Comparison of ENCODE assay signal across 8 cellular contexts in the genomic region with DNA sequence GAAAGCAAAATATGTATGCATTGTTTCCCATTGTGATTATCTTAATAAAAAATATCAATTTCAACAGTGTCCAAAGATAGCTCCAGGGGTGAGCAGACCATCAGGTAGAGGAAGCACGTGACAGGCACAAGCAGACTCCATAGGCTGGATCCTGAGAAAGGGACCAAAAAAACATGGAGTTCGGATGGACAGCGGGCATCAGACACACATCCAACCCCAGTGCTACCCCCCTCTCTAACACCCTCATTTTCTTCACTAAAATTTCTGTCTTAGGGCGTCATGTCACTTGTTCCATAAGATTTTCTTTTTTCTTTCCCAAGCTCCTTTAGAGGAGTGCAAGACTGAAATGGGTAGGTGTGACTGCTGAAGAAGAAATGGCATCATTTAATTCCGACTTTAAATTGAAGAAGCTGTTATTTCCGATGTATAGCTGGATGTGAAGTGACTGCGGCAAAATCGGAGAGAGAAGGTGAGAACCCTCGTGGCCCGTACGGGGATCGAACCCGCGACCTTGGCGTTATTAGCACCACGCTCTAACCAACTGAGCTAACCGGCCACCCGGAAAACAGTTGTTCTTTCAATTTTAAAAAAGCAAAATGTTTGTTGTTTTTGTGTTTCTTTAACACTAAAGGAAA. TPM values are rescaled to one million over a fixed set of nuclear protein-coding genes. Genes with fewer than 3 reads are reported as not detected.
A peak's percentile ranks its signal among the peaks of the same experiment; 100 is the strongest.
DNase-seq lines count a peak whose midpoint lies in the region; ATAC-seq and TF ChIP-seq lines count a peak whose summit lies in the region.

No MANE protein-coding gene starts in this region.

- POLR2A ChIA-PET in HEK293 (lab: Yijun Ruan, JAX), result interaction anchor here (1.1 to 1.9 kb wide), 4 partner anchors 14 to 570 kb away, joined by 3 to 17 read pairs (median 6); a partner anchor contains a TSS
- POLR2A ChIA-PET in activated B cell treated with CpG ODN at 0.5 μM for 24 hours (lab: Charles Lee), result no interaction called here

- H3K9me3 Mint-ChIP-seq in activated B cell treated with CpG ODN at 0.5 μM for 24 hours, result peaks cover 8% of the 10 kb centered on the region

- no peak overlapping the region for H3K4me3 ChIP-seq in HEK293 (ENCODE audit: low read depth, low read length)
- no peak overlapping the region for H3K4me3 ChIP-seq in esophagus squamous epithelium

- no peaks in the 10 kb centered on the region for H3K9me3 ChIP-seq in HEK293 (ENCODE audit: control insufficient read depth, insufficient read depth, low read depth, low read length)
- H3K9me3 ChIP-seq in esophagus squamous epithelium, result no peaks in the 10 kb centered on the region

- no peaks in the 10 kb centered on the region for H3K36me3 Mint-ChIP-seq in activated B cell treated with CpG ODN at 0.5 μM for 24 hours (ENCODE audit: low read depth)

- CTCF ChIA-PET in HEK293 (lab: Yijun Ruan, JAX) (interaction anchor here (0.6 to 1.4 kb wide), 2 partner anchors 15 to 914 kb away, joined by 3 to 6 read pairs; no protein-coding TSS in a partner anchor), activated B cell treated with CpG ODN at 0.5 μM for 24 hours (lab: Charles Lee) (no interaction called here)

- no peaks in the 10 kb centered on the region for H3K36me3 ChIP-seq in HEK293 (ENCODE audit: control insufficient read depth in 2 of 2, insufficient read depth in 1 of 2, low read length in 2 of 2)
- H3K36me3 ChIP-seq in esophagus squamous epithelium, result no peaks in the 10 kb centered on the region

- WGBS in esophagus squamous epithelium, 2 donors, result 15 to 29% methylated on average over 18 of the region's 18 CpGs

- peak overlapping the region; percentile 3 for H3K27ac Mint-ChIP-seq in activated B cell treated with CpG ODN at 0.5 μM for 24 hours

- ATAC-seq in activated B cell treated with CpG ODN at 0.5 μM for 24 hours (ENCODE audit: low read depth), result no peak

- H3K27me3 Mint-ChIP-seq in activated B cell treated with CpG ODN at 0.5 μM for 24 hours, result peaks cover 62% of the 10 kb centered on the region

- peaks cover 0 to 97% (median 15%) of the 10 kb centered on the region in 4 donors for H3K27me3 ChIP-seq in esophagus squamous epithelium

- H3K27ac ChIP-seq in 22Rv1, result peak overlapping the region; percentile 82
- H3K27ac ChIP-seq in HEK293 (ENCODE audit: extremely low read depth, low read depth, low read length), result no peak overlapping the region
- no peak overlapping the region for H3K27ac ChIP-seq in esophagus squamous epithelium

- no peaks in the 10 kb centered on the region for H3K4me1 ChIP-seq in HEK293 (ENCODE audit: control insufficient read depth, insufficient read depth, low read length)
- peaks cover 0 to 22% (median 0%) of the 10 kb centered on the region in 3 donors for H3K4me1 ChIP-seq in esophagus squamous epithelium

- peaks cover 13% of the 10 kb centered on the region for H3K4me1 Mint-ChIP-seq in activated B cell treated with CpG ODN at 0.5 μM for 24 hours

- DNase-seq in activated B cell treated with CpG ODN at 0.5 μM for 24 hours, result no peak
- peak; percentile 62 for DNase-seq in fibroblast of gingiva (ENCODE audit: low read depth)
- DNase-seq in stimulated activated CD8-positive, alpha-beta memory T cell treated with anti-CD3 and anti-CD28 coated beads, Interleukin-7, amount 100 ng/mL, for 24 hours (ENCODE audit: low read depth), result peak; percentile 52
- DNase-seq in esophagus squamous epithelium (lab: John Stamatoyannopoulos, UW), result no peak
- no peak for DNase-seq in COR-L47 (lab: John Stamatoyannopoulos, UW)
- no peak for DNase-seq in NOMO-1 (lab: John Stamatoyannopoulos, UW; ENCODE audit: unreplicated experiment in 2 of 2)

- no peak for TF ChIP-seq POLR2A in esophagus squamous epithelium (IDR thresholded peaks at IDR 0.05)

- TF ChIP-seq CTCF in 22Rv1 (IDR thresholded peaks at IDR 0.05), result no peak
- TF ChIP-seq CTCF in HEK293 (tag by site-specific recombination; IDR thresholded peaks at IDR 0.05), result no peak
- TF ChIP-seq CTCF in activated B cell treated with CpG ODN at 0.5 μM for 24 hours (IDR thresholded peaks at IDR 0.05), result no peak
- TF ChIP-seq CTCF in esophagus squamous epithelium (IDR thresholded peaks at IDR 0.05), result no peak

- intact Hi-C loops in activated B cell treated with CpG ODN at 0.5 μM for 24 hours (cut with micrococcal nuclease) (loop anchor here (5.0 kb wide), 2 partner anchors 45 to 60 kb away; no protein-coding TSS in a partner anchor), esophagus squamous epithelium (cut with DNase I) (no loop called here)

- no peak overlapping the region for H3K4me3 Mint-ChIP-seq in activated B cell treated with CpG ODN at 0.5 μM for 24 hours

TF ChIP-seq in HEK293, 187 proteins besides CTCF, POLR2A, EP300 and RAD21 (continues in another document):
- TF ChIP-seq ZNF544 (tag by site-specific recombination; IDR thresholded peaks at IDR 0.05), result no peak
- TF ChIP-seq GFI1B (tag by site-specific recombination; IDR thresholded peaks at IDR 0.05), result peak; percentile 25; the same call in 1 of the 2 replicates
- TF ChIP-seq ZNF266 (tag by site-specific recombination; IDR thresholded peaks at IDR 0.05; ENCODE audit: low read depth), result no peak
- TF ChIP-seq ZNF335 (tag by site-specific recombination; conservative IDR thresholded peaks at IDR 0.05), result no peak
- TF ChIP-seq ZNF274 (IDR thresholded peaks at IDR 0.05; ENCODE audit: low read length), result no peak
- no peak for TF ChIP-seq ZNF274 (tag by site-specific recombination; IDR thresholded peaks at IDR 0.05; ENCODE audit: borderline replicate concordance)
- no peak for TF ChIP-seq GLIS1 (tag by site-specific recombination; IDR thresholded peaks at IDR 0.05)
- TF ChIP-seq ZNF19 (tag by site-specific recombination; IDR thresholded peaks at IDR 0.05; ENCODE audit: low read depth), result no peak
- TF ChIP-seq ZNF2 (tag by site-specific recombination; IDR thresholded peaks at IDR 0.05), result peak; percentile 72
- no peak for TF ChIP-seq ZNF223 (tag by site-specific recombination; IDR thresholded peaks at IDR 0.05)
- TF ChIP-seq, protein P1, sequence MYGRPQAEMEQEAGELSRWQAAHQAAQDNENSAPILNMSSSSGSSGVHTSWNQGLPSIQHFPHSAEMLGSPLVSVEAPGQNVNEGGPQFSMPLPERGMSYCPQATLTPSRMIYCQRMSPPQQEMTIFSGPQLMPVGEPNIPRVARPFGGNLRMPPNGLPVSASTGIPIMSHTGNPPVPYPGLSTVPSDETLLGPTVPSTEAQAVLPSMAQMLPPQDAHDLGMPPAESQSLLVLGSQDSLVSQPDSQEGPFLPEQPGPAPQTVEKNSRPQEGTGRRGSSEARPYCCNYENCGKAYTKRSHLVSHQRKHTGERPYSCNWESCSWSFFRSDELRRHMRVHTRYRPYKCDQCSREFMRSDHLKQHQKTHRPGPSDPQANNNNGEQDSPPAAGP (tag by site-specific recombination; IDR thresholded peaks at IDR 0.05), result peak; percentile 25; the same call in 1 of the 2 replicates
- TF ChIP-seq FEZF1 (tag by site-specific recombination; IDR thresholded peaks at IDR 0.05), result no peak
- TF ChIP-seq ZNF248 (tag by site-specific recombination; IDR thresholded peaks at IDR 0.05), result no peak
- TF ChIP-seq, protein P2, sequence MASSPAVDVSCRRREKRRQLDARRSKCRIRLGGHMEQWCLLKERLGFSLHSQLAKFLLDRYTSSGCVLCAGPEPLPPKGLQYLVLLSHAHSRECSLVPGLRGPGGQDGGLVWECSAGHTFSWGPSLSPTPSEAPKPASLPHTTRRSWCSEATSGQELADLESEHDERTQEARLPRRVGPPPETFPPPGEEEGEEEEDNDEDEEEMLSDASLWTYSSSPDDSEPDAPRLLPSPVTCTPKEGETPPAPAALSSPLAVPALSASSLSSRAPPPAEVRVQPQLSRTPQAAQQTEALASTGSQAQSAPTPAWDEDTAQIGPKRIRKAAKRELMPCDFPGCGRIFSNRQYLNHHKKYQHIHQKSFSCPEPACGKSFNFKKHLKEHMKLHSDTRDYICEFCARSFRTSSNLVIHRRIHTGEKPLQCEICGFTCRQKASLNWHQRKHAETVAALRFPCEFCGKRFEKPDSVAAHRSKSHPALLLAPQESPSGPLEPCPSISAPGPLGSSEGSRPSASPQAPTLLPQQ (tag by site-specific recombination; IDR thresholded peaks at IDR 0.05), result 0 out of 2 replicates have a peak, but pooled peaks have one; percentile 36
- no peak for TF ChIP-seq ZNF785 (tag by site-specific recombination; IDR thresholded peaks at IDR 0.05)
- TF ChIP-seq, protein P3, sequence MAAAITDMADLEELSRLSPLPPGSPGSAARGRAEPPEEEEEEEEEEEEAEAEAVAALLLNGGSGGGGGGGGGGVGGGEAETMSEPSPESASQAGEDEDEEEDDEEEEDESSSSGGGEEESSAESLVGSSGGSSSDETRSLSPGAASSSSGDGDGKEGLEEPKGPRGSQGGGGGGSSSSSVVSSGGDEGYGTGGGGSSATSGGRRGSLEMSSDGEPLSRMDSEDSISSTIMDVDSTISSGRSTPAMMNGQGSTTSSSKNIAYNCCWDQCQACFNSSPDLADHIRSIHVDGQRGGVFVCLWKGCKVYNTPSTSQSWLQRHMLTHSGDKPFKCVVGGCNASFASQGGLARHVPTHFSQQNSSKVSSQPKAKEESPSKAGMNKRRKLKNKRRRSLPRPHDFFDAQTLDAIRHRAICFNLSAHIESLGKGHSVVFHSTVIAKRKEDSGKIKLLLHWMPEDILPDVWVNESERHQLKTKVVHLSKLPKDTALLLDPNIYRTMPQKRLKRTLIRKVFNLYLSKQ (tag by site-specific recombination; IDR thresholded peaks at IDR 0.05; ENCODE audit: borderline replicate concordance), result no peak
- TF ChIP-seq ZNF148 (tag by site-specific recombination; IDR thresholded peaks at IDR 0.05; ENCODE audit: borderline replicate concordance), result no peak
- TF ChIP-seq ZNF140 (tag by site-specific recombination; IDR thresholded peaks at IDR 0.05), result no peak

RNA-seq across cellular contexts. Expression of gene PRSS16, which starts 10.3 kb away (rescaled TPM):
- 0.73 and 0.91 TPM in 2 replicates for total RNA-seq in activated B cell treated with CpG ODN at 0.5 μM for 24 hours
- 10 to 100 TPM in 3 of 4 donors, 1 to 10 TPM in 1; 5.1 to 25.7 (median 11.0) TPM for total RNA-seq in esophagus squamous epithelium

Comparison
In these comparisons a context has a peak if more than half of its experiments do, and no peak if none do; other contexts are left out.
1. DNase-seq: peak in fibroblast of gingiva (single experiment) and stimulated activated CD8-positive, alpha-beta memory T cell treated with anti-CD3 and anti-CD28 coated beads, Interleukin-7, amount 100 ng/mL, for 24 hours (single experiment); none in activated B cell treated with CpG ODN at 0.5 μM for 24 hours (single experiment), esophagus squamous epithelium (single experiment), COR-L47 (single experiment) and NOMO-1 (0 of 2).